ENCODE assay signal across 1 cellular context in genomic region chr20:2509468-2509781, GRCh38.
TF ChIP-seq lines count a peak whose summit lies in the region.

No MANE protein-coding gene starts in this region.

TF ChIP-seq in IMR-90, 13 proteins besides CTCF, POLR2A, EP300 and RAD21:
- no peak for TF ChIP-seq ELK1 (IDR thresholded peaks at IDR 0.05; ENCODE audit: borderline replicate concordance, low read depth, low read length)
- TF ChIP-seq FOS (IDR thresholded peaks at IDR 0.05; ENCODE audit: low read depth, low read length): no peak
- TF ChIP-seq SMC3 (IDR thresholded peaks at IDR 0.05; ENCODE audit: low read depth, low read length): no peak
- TF ChIP-seq RCOR1 (IDR thresholded peaks at IDR 0.05; ENCODE audit: insufficient replicate concordance, low read length): no peak
- TF ChIP-seq USF2 (IDR thresholded peaks at IDR 0.05; ENCODE audit: low read depth, low read length): no peak
- TF ChIP-seq CEBPB (IDR thresholded peaks at IDR 0.05; ENCODE audit: low read depth, low read length): no peak
- no peak for TF ChIP-seq RFX5 (IDR thresholded peaks at IDR 0.05; ENCODE audit: low read depth, low read length)
- TF ChIP-seq MAZ (IDR thresholded peaks at IDR 0.05; ENCODE audit: borderline replicate concordance, low read depth, low read length): no peak
- no peak for TF ChIP-seq MAFK (IDR thresholded peaks at IDR 0.05; ENCODE audit: low read depth, low read length)
- no peak for TF ChIP-seq CHD1 (IDR thresholded peaks at IDR 0.05; ENCODE audit: low read depth, low read length)
- TF ChIP-seq NFE2L2 (IDR thresholded peaks at IDR 0.05; ENCODE audit: low read depth, low read length): no peak
- no peak for TF ChIP-seq BHLHE40 (IDR thresholded peaks at IDR 0.05; ENCODE audit: low read depth, low read length)
- TF ChIP-seq MXI1 (IDR thresholded peaks at IDR 0.05; ENCODE audit: borderline replicate concordance, low read depth, low read length): no peak
TF ChIP-seq in IMR-90: peak in this region for 0.
